ENCODE assay signal across 2 cellular contexts in the genomic region with DNA sequence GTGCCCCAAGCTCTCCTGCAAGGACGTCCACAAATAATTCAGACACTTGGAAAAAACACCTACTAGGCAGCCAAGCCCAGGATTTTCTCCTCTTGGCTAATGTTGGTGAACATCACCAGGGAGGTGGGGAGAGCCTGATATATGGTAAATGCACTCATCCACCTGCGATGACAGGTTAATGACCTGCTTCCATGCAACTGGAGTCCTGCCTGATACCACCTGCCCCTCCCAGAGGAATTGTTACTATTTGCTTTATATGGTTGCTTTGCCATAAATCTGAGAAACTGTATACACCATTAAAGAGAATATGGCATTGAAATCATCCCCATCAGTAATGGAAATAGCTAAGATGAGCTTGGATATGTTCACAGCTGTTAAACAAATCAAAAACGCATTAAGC.
A peak's percentile ranks its signal among the peaks of the same experiment; 100 is the strongest.
TF ChIP-seq lines count a peak whose summit lies in the region.

No MANE protein-coding gene starts in this region.

TF ChIP-seq in HEK293, 187 proteins besides CTCF, POLR2A, EP300 and RAD21:
- TF ChIP-seq ZNF621 (tag by site-specific recombination; IDR thresholded peaks at IDR 0.05) = no peak
- TF ChIP-seq ZNF792 (tag by site-specific recombination; IDR thresholded peaks at IDR 0.05) = 0 out of 2 replicates have a peak, but pooled peaks have one; percentile 39
- TF ChIP-seq OSR2 (tag by site-specific recombination; IDR thresholded peaks at IDR 0.05) = peak; percentile 64
- TF ChIP-seq ZBTB1 (tag by site-specific recombination; IDR thresholded peaks at IDR 0.05) = no peak

TF ChIP-seq in H1, 55 proteins besides CTCF, POLR2A, EP300 and RAD21:
- no peak for TF ChIP-seq SAP30 (IDR thresholded peaks at IDR 0.05; ENCODE audit: insufficient read depth, insufficient replicate concordance, low read length)
